13 cellular contexts compared by ENCODE assay signal in genomic region chr13:23505007-23505406, GRCh38.
DNase-seq lines count a peak whose midpoint lies in the region; ATAC-seq and TF ChIP-seq lines count a peak whose summit lies in the region.
"Had no signal": no experiment of that assay in that cellular context is flagged by ENCODE, and none has a peak within 500 bp of the region (broad histone marks: within the 10 kb centered on the region; RNA-seq: fewer than 3 reads in every experiment).

No MANE protein-coding gene starts in this region.

- DNase-seq in ELR (ENCODE audit: low read depth), result peak; percentile 78
- peak; percentile 29 for DNase-seq in amniotic stem cell (lab: John Stamatoyannopoulos, UW)
- peak in 4 of 5 donors; percentile 19 to 53 (median 36) for DNase-seq in heart left ventricle
- DNase-seq in psoas muscle, result no peak
- DNase-seq in NK-92 treated with Interleukin-12 subunit alpha and Interleukin-12 subunit beta, amount 100 ng/mL, for 24 hours (lab: John Stamatoyannopoulos, UW), result no peak
- DNase-seq in globus pallidus (ENCODE audit: low spot score), result no peak
- no peak for DNase-seq in RWPE1 (ENCODE audit: low spot score)
- DNase-seq: activated naive CD8-positive, alpha-beta T cell treated with anti-CD3 and anti-CD28 coated beads for 36 hours; stimulated activated CD4-positive, alpha-beta T cell treated with anti-CD3 and anti-CD28 coated beads, Interleukin-1b, Interleukin-23, amount 100 ng/mL, for 48 hours had no signal

- no peak for TF ChIP-seq CTCF in heart left ventricle (IDR thresholded peaks at IDR 0.05)
- TF ChIP-seq CTCF in psoas muscle (IDR thresholded peaks at IDR 0.05), result no peak
- TF ChIP-seq CTCF in RWPE1 (conservative IDR thresholded peaks at IDR 0.05; ENCODE audit: low read depth), result no peak

- TF ChIP-seq POLR2A in heart left ventricle (IDR thresholded peaks at IDR 0.05), result no peak

- ATAC-seq in heart left ventricle, result peak in 3 of 4 donors; percentile 27 to 45 (median 37)
- ATAC-seq in psoas muscle, result peak in 3 of 4 donors; percentile 21 to 38 (median 28)
- no peak for ATAC-seq in HG02840 (IDR thresholded peaks at IDR 0.05; ENCODE audit: low FRiP score, unreplicated experiment)
- ATAC-seq: stimulated activated memory B cell treated with anti-CD40 and anti-IgM and Interleukin-4, amounts not matched to agents 10 μg/mL and 1 μg/mL and 100 μg/mL, for 72 hours had no signal

- 39 to 60% (median 46%) methylated on average over 8 of the region's 8 CpGs for WGBS in heart left ventricle, 4 donors
- WGBS in psoas muscle, 3 donors, result 30 to 66% (median 31%) methylated on average over 8 of the region's 8 CpGs

- intact Hi-C loops in heart left ventricle (cut with DNase I) (no loop called here), psoas muscle (cut with DNase I) (no loop called here)

- H3K27me3 ChIP-seq in heart left ventricle, result no peaks in the 10 kb centered on the region
- no peaks in the 10 kb centered on the region for H3K27me3 ChIP-seq in psoas muscle (ENCODE audit: insufficient read depth in 3 of 3, low read length in 2 of 3)
- H3K27me3 ChIP-seq: neural progenitor cell had no signal

- CTCF ChIA-PET in RWPE1 (lab: Yijun Ruan, JAX), result interaction anchor here (0.6 kb wide), 1 partner anchor 68 kb away, joined by 3 read pairs; no protein-coding TSS in a partner anchor

- no peaks in the 10 kb centered on the region for H3K9me3 ChIP-seq in heart left ventricle
- no peaks in the 10 kb centered on the region for H3K9me3 ChIP-seq in psoas muscle

- POLR2A ChIA-PET in RWPE1 (lab: Yijun Ruan, JAX; ENCODE audit: low non-redundant PET), result no interaction called here

- H3K4me1 ChIP-seq in heart left ventricle, result peaks cover 0 to 30% (median 17%) of the 10 kb centered on the region in 12 donors
- H3K4me1 ChIP-seq in psoas muscle, result peaks cover 13% of the 10 kb centered on the region

- H3K27ac ChIP-seq in heart left ventricle, result peak overlapping the region in 10 of 12 donors; percentile 0 to 92 (median 75)
- no peak overlapping the region for H3K27ac ChIP-seq in psoas muscle
- no peak overlapping the region for H3K27ac ChIP-seq in RWPE1
- H3K27ac ChIP-seq: KMS-11, neural progenitor cell had no signal

- H3K36me3 ChIP-seq in heart left ventricle, result no peaks in the 10 kb centered on the region
- no peaks in the 10 kb centered on the region for H3K36me3 ChIP-seq in psoas muscle (ENCODE audit: insufficient read depth in 1 of 2, low read depth in 1 of 2)
- H3K36me3 ChIP-seq: neural progenitor cell had no signal

- H3K4me3 ChIP-seq in heart left ventricle, result peak overlapping the region in 7 of 12 donors; percentile 2 to 29 (median 12)
- H3K4me3 ChIP-seq in psoas muscle, result no peak overlapping the region
- H3K4me3 ChIP-seq: neural progenitor cell had no signal

Comparison
In these comparisons a context has a peak if more than half of its experiments do, and no peak if none do; other contexts are left out.
1. DNase-seq: peak in ELR (single experiment), amniotic stem cell (single experiment) and heart left ventricle (4 of 5); none in psoas muscle (0 of 2), NK-92 treated with Interleukin-12 subunit alpha and Interleukin-12 subunit beta, amount 100 ng/mL, for 24 hours (single experiment), globus pallidus (single experiment) and RWPE1 (single experiment).
2. H3K27ac ChIP-seq: peak in heart left ventricle (10 of 12); none in psoas muscle (single experiment) and RWPE1 (single experiment).